ENCODE assay signal across 22 cellular contexts in the genomic region with DNA sequence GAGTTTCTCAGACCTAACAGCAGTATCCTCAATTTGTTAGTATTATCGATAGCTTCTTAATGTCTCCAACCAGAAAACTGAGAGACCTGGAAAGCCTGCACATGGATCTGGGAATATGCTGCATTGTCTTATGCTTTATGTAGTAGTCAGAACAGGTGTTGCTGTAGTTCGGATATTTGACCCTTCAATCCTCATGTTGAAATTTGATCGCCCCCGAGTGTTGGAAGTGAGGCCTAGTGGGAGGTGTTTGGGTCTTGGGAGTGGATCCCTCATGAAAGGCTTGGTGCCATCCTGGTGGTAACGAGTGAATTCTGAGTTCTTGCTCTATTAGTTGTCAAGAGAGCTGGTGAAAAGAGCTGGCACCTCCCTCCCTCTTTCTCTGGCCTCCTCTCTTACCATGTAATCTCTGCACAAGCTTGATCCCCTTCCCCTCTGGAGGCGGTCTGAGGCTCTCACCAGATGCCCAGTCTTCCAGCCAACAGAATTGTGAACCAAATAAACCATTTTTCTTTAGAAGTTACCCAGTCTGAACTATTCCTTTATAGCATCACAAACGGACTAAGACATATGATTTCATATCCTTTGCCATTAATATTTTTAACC.
"Had no signal": no experiment of that assay in that cellular context is flagged by ENCODE, and none has a peak within 500 bp of the region (broad histone marks: within the 10 kb centered on the region; RNA-seq: fewer than 3 reads in every experiment).

No MANE protein-coding gene starts in this region.

- H3K27ac Mint-ChIP-seq: activated naive CD8-positive, alpha-beta T cell treated with anti-CD3 and anti-CD28 coated beads for 36 hours; immature natural killer cell; mesothelial cell of epicardium; natural killer cell treated with Interleukin-12 subunit alpha and Interleukin-12 subunit beta and Interleukin-15 and Interleukin-18, amount 100 ng/mL, for 72 hours had no signal

- FAIRE-seq: bronchial epithelial cell, endothelial cell of umbilical vein, pancreas had no signal

- H3K27me3 ChIP-seq: colonic mucosa, dorsolateral prefrontal cortex, left lung, pancreas, upper lobe of right lung had no signal

- H3K27ac ChIP-seq: colonic mucosa, dorsolateral prefrontal cortex, left lung, pancreas, upper lobe of right lung had no signal

- DNase-seq: activated CD4-positive, alpha-beta T cell treated with anti-CD3 and anti-CD28 coated beads, Interleukin-2, amount 50 U/mL, for 4 hours; activated naive CD4-positive, alpha-beta T cell treated with Interleukin-2 at 50 U/mL for 16 hours; activated naive CD8-positive, alpha-beta T cell treated with anti-CD3 and anti-CD28 coated beads for 36 hours; activated T-cell treated with anti-CD3 and anti-CD28 coated beads, Interleukin-2, amount 50 U/mL, for 48 hours; colonic mucosa; dorsolateral prefrontal cortex; effector memory CD8-positive, alpha-beta T cell; foreskin melanocyte; immature natural killer cell; left lung; pancreas; right cardiac atrium; stimulated activated CD4-positive, alpha-beta T cell treated with anti-CD3 and anti-CD28 coated beads, Interleukin-4, amount 100 ng/mL, for 24 hours; stimulated activated naive CD8-positive, alpha-beta T cell treated with anti-CD3 and anti-CD28 coated beads, Interleukin-15, Interleukin-2, amounts not matched to agents 100 U/mL and 50 U/mL, for 24 hours; T-helper 9 cell; upper lobe of right lung had no signal

- ATAC-seq: effector memory CD8-positive, alpha-beta T cell; esophagus mucosa; left lung; natural killer cell treated with Interleukin-12 subunit alpha and Interleukin-12 subunit beta and Interleukin-15 and Interleukin-18, amount 100 ng/mL, for 72 hours; pancreas; right cardiac atrium; stimulated activated naive CD8-positive, alpha-beta T cell treated with anti-CD3 and anti-CD28 coated beads, Interleukin-15, Interleukin-2, amounts not matched to agents 100 U/mL and 50 U/mL, for 24 hours; upper lobe of right lung had no signal

- H3K36me3 ChIP-seq: colonic mucosa, left lung, pancreas, upper lobe of right lung had no signal

- H3K4me3 Mint-ChIP-seq: activated naive CD8-positive, alpha-beta T cell treated with anti-CD3 and anti-CD28 coated beads for 36 hours; effector memory CD8-positive, alpha-beta T cell; immature natural killer cell; mesothelial cell of epicardium; natural killer cell treated with Interleukin-12 subunit alpha and Interleukin-12 subunit beta and Interleukin-15 and Interleukin-18, amount 100 ng/mL, for 72 hours had no signal

- H3K4me1 ChIP-seq: colonic mucosa, pancreas, upper lobe of right lung had no signal

- H3K9me3 Mint-ChIP-seq: effector memory CD8-positive, alpha-beta T cell; immature natural killer cell; mesothelial cell of epicardium; natural killer cell treated with Interleukin-12 subunit alpha and Interleukin-12 subunit beta and Interleukin-15 and Interleukin-18, amount 100 ng/mL, for 72 hours had no signal

- H3K36me3 Mint-ChIP-seq: immature natural killer cell; mesothelial cell of epicardium; natural killer cell treated with Interleukin-12 subunit alpha and Interleukin-12 subunit beta and Interleukin-15 and Interleukin-18, amount 100 ng/mL, for 72 hours had no signal

- H3K9me3 ChIP-seq: colonic mucosa, left lung, pancreas, upper lobe of right lung had no signal

- H3K4me3 ChIP-seq: colonic mucosa, dorsolateral prefrontal cortex, left lung, lung, pancreas, upper lobe of right lung had no signal

- H3K27me3 Mint-ChIP-seq: activated naive CD8-positive, alpha-beta T cell treated with anti-CD3 and anti-CD28 coated beads for 36 hours; effector memory CD8-positive, alpha-beta T cell; natural killer cell treated with Interleukin-12 subunit alpha and Interleukin-12 subunit beta and Interleukin-15 and Interleukin-18, amount 100 ng/mL, for 72 hours had no signal
